35 cellular contexts compared by ENCODE assay signal in genomic region chr14:31224808-31225207, GRCh38.
"Had no signal": no experiment of that assay in that cellular context is flagged by ENCODE, and none has a peak within 500 bp of the region (broad histone marks: within the 10 kb centered on the region; RNA-seq: fewer than 3 reads in every experiment).

No MANE protein-coding gene starts in this region.

- H3K4me3 ChIP-seq: MG63 had no signal

- H3K9me3 ChIP-seq: MG63 had no signal

- DNase-seq: Karpas-422, Kasumi-1, MG63, MM.1S, MV-4-11, NCI-H1048, NCI-H1092, NCI-H1092 treated with DMSO at 0.1 percent for 48 hours, NCI-H1105, NCI-H1105 treated with DMSO at 0.1 percent for 48 hours, NCI-H1417, NCI-H1417 treated with DMSO at 0.1 percent for 48 hours, NCI-H1436, NCI-H1436 treated with DMSO at 0.1 percent for 48 hours, NCI-H146, NCI-H1694, NCI-H1694 treated with DMSO at 0.1 percent for 48 hours, NCI-H187, NCI-H187 treated with DMSO at 0.1 percent for 48 hours, NCI-H1930, NCI-H2029, NCI-H2029 treated with DMSO at 0.1 percent for 48 hours, NCI-H2081, NCI-H2081 treated with DMSO at 0.1 percent for 48 hours, NCI-H2107, NCI-H2171, NCI-H2171 treated with DMSO at 0.1 percent for 48 hours, NCI-H2227 treated with DMSO at 0.1 percent for 48 hours, NCI-H226, NCI-H345, NCI-H446, NCI-H446 treated with DMSO at 0.1 percent for 48 hours, NCI-H510A, NCI-H510A treated with DMSO at 0.1 percent for 48 hours, NCI-H524 had no signal

- H3K27me3 ChIP-seq: MG63 had no signal

- H3K36me3 ChIP-seq: MG63 had no signal
